ENCODE assay signal across 9 cellular contexts in genomic region chr9:17477816-17478215, GRCh38.
"Had no signal": no experiment of that assay in that cellular context is flagged by ENCODE, and none has a peak within 500 bp of the region (broad histone marks: within the 10 kb centered on the region; RNA-seq: fewer than 3 reads in every experiment).

No MANE protein-coding gene starts in this region.

- H3K4me1 Mint-ChIP-seq: GM23338, H9 had no signal

- DNase-seq: GM23248, GOT3, H7, H9, HCEC 1CT, HFFc6 had no signal

- H3K9me3 ChIP-seq: HAP-1 had no signal

- H3K36me3 ChIP-seq: HAP-1 had no signal

- H3K4me3 ChIP-seq: GM23248, GM23338, HAP-1 had no signal

- H3K4me3 Mint-ChIP-seq: GM23338, H9, HFFc6 had no signal

- H3K27ac ChIP-seq: GM23248 had no signal

- H3K27ac Mint-ChIP-seq: GM23338, H9, HFFc6 had no signal

- H3K4me2 ChIP-seq: GM23338 had no signal

- H2AFZ ChIP-seq: GM23248, GM23338 had no signal

- ATAC-seq: GM23338, HCT116 had no signal

- H3K9ac ChIP-seq: GM23248 had no signal

- H3K9me3 Mint-ChIP-seq: GM23338, H9, HFFc6 had no signal

- H3K4me1 ChIP-seq: HAP-1 had no signal
